In genomic region chr1:11749203-11749689, GRCh38 we compare ENCODE assay signal across 7 cellular contexts. TPM values are rescaled to one million over a fixed set of nuclear protein-coding genes. Genes with fewer than 3 reads are reported as not detected.
DNase-seq lines count a peak whose midpoint lies in the region; ATAC-seq and TF ChIP-seq lines count a peak whose summit lies in the region.
"Had no signal": no experiment of that assay in that cellular context is flagged by ENCODE, and none has a peak within 500 bp of the region (broad histone marks: within the 10 kb centered on the region; RNA-seq: fewer than 3 reads in every experiment).

No MANE protein-coding gene starts in this region.

- H3K56ac ChIP-seq in IMR-90 (ENCODE audit: extremely low read depth, insufficient read depth, low read length), result no peak overlapping the region

- no peak overlapping the region for H3K23ac ChIP-seq in IMR-90 (ENCODE audit: low read depth, low read length)

- CTCF ChIA-PET in IMR-90 (lab: Yijun Ruan, JAX), result no interaction called here
- CTCF ChIA-PET in activated CD8-positive, alpha-beta T cell treated with anti-CD3 and anti-CD28 coated beads, Interleukin-2, amount 10 ng/mL, durations not matched to agents 7 days and 5 days (lab: Charles Lee), result interaction anchor here (1.0 to 2.5 kb wide), 9 partner anchors 9 to 371 kb away, joined by 3 to 10 read pairs (median 4); partner anchors contain the start of gene FBXO6

- H3K14ac ChIP-seq in IMR-90 (replicated peaks; ENCODE audit: low read depth, low read length), result no peak overlapping the region

- H2AFZ ChIP-seq in IMR-90 (replicated peaks; ENCODE audit: low read length, poor library complexity), result no peak overlapping the region

- no peaks in the 10 kb centered on the region for H3K9me1 ChIP-seq in IMR-90 (ENCODE audit: insufficient read depth, low read length)

- TF ChIP-seq RAD21 in IMR-90 (IDR thresholded peaks at IDR 0.05; ENCODE audit: low read length), result no peak

- H2BK120ac ChIP-seq in IMR-90 (ENCODE audit: low read depth, low read length), result no peak overlapping the region

- H3K27ac ChIP-seq in IMR-90 (ENCODE audit: insufficient read depth, low read length) (no peak overlapping the region), thyroid gland (no peak overlapping the region)
- H3K27ac ChIP-seq: SK-N-MC had no signal

- no peak overlapping the region for H2BK20ac ChIP-seq in IMR-90 (ENCODE audit: low read depth, low read length)

- dilution Hi-C loops in IMR-90 (cut with HindIII; ENCODE audit: low sequenced_read_pairs, unreplicated experiment), result no loop called here

- POLR2A ChIA-PET in IMR-90 (lab: Charles Lee; ENCODE audit: unreplicated experiment), result no interaction called here
- POLR2A ChIA-PET in activated CD8-positive, alpha-beta T cell treated with anti-CD3 and anti-CD28 coated beads, Interleukin-2, amount 10 ng/mL, durations not matched to agents 7 days and 5 days (lab: Charles Lee), result interaction anchor here (0.6 to 1.3 kb wide), 2 partner anchors 85 to 313 kb away, joined by 3 to 4 read pairs; partner anchors contain the start of gene FBXO6

- peak; percentile 20; the same call in 1 of the 2 replicates for TF ChIP-seq CTCF in IMR-90 (conservative IDR thresholded peaks at IDR 0.05; ENCODE audit: low read depth, low read length)
- TF ChIP-seq CTCF in thyroid gland (IDR thresholded peaks at IDR 0.05), result peak in 2 of 6 experiments; percentile 26 to 33

- H4K5ac ChIP-seq in IMR-90 (ENCODE audit: low read depth, low read length), result no peak overlapping the region

- no peaks in the 10 kb centered on the region for H4K20me1 ChIP-seq in IMR-90 (ENCODE audit: insufficient read depth, low read length)

- peaks cover 27% of the 10 kb centered on the region for H3K36me3 ChIP-seq in IMR-90 (ENCODE audit: control insufficient read depth, insufficient read depth, low read length)
- H3K36me3 ChIP-seq in thyroid gland, result peaks cover 8 to 45% of the 10 kb centered on the region in 2 donors

- TF ChIP-seq POLR2A in IMR-90 (IDR thresholded peaks at IDR 0.05; ENCODE audit: low read depth, low read length) (no peak), thyroid gland (IDR thresholded peaks at IDR 0.05) (no peak)

- H2AK9ac ChIP-seq in IMR-90 (replicated peaks; ENCODE audit: low read depth, low read length, poor library complexity), result no peak overlapping the region

- H3K27me3 ChIP-seq in IMR-90 (ENCODE audit: control insufficient read depth, insufficient read depth, low read length) (no peaks in the 10 kb centered on the region), thyroid gland (no peaks in the 10 kb centered on the region)

- no peak overlapping the region for H2BK5ac ChIP-seq in IMR-90 (ENCODE audit: low read depth, low read length, poor library complexity, severe bottlenecking)

- DNase-seq in Caki2 (ENCODE audit: low read depth) (peak; percentile 46), IMR-90 (no peak), islet precursor cell (peak; percentile 76), amniotic stem cell (lab: John Stamatoyannopoulos, UW) (no peak), thyroid gland (no peak)
- peak; percentile 84 for DNase-seq in activated CD8-positive, alpha-beta T cell treated with anti-CD3 and anti-CD28 coated beads, Interleukin-2, amount 10 ng/mL, durations not matched to agents 7 days and 5 days

- H2AK5ac ChIP-seq in IMR-90 (ENCODE audit: low read depth, low read length), result no peak overlapping the region

- no peaks in the 10 kb centered on the region for H3K9me3 Mint-ChIP-seq in activated CD8-positive, alpha-beta T cell treated with anti-CD3 and anti-CD28 coated beads, Interleukin-2, amount 10 ng/mL, durations not matched to agents 7 days and 5 days (ENCODE audit: insufficient read depth)

- no peak overlapping the region for H3K4me2 ChIP-seq in IMR-90 (ENCODE audit: low read depth, low read length)

- no peak overlapping the region for H3K9ac ChIP-seq in IMR-90 (ENCODE audit: low read depth, low read length)

- peaks cover 46% of the 10 kb centered on the region for H3K36me3 Mint-ChIP-seq in activated CD8-positive, alpha-beta T cell treated with anti-CD3 and anti-CD28 coated beads, Interleukin-2, amount 10 ng/mL, durations not matched to agents 7 days and 5 days (ENCODE audit: low read depth)

- WGBS in IMR-90 (ENCODE audit: extremely low coverage in 2 of 2, insufficient read length in 1 of 2), 2 experiments, result no CpG with 5 or more reads among the region's 9 CpGs
- WGBS in thyroid gland, 2 donors, result 84 to 86% methylated on average over 8 to 9 of the region's 9 CpGs

- no peaks in the 10 kb centered on the region for H3K4me1 ChIP-seq in IMR-90 (ENCODE audit: control insufficient read depth, insufficient read depth, low read length)
- no peaks in the 10 kb centered on the region for H3K4me1 ChIP-seq in thyroid gland

- no peak overlapping the region for H3K18ac ChIP-seq in IMR-90 (ENCODE audit: low read depth, low read length)

- H4K8ac ChIP-seq in IMR-90 (ENCODE audit: low read depth in 2 of 2, low read length in 2 of 2), result no peak overlapping the region

- no peak overlapping the region for H4K91ac ChIP-seq in IMR-90 (ENCODE audit: insufficient read depth, low read depth, low read length)

- no peaks in the 10 kb centered on the region for H3K9me3 ChIP-seq in IMR-90 (ENCODE audit: control insufficient read depth, insufficient read depth, low read length)
- no peaks in the 10 kb centered on the region for H3K9me3 ChIP-seq in thyroid gland

- BruUV-seq in IMR-90 (replicated peaks; lab: Mats Ljungman, UMichigan), result no TSS peak

- intact Hi-C loops in IMR-90 (cut with micrococcal nuclease), result no loop called here
- intact Hi-C loops in thyroid gland (cut with DNase I), result no loop called here

- H2BK15ac ChIP-seq in IMR-90 (ENCODE audit: low read depth, low read length), result no peak overlapping the region

- H3K4me1 Mint-ChIP-seq in activated CD8-positive, alpha-beta T cell treated with anti-CD3 and anti-CD28 coated beads, Interleukin-2, amount 10 ng/mL, durations not matched to agents 7 days and 5 days (ENCODE audit: low read depth), result peaks cover 47% of the 10 kb centered on the region

- peak; percentile 59 for ATAC-seq in IMR-90 (ENCODE audit: low read depth)
- ATAC-seq in activated CD8-positive, alpha-beta T cell treated with anti-CD3 and anti-CD28 coated beads, Interleukin-2, amount 10 ng/mL, durations not matched to agents 7 days and 5 days, result peak; percentile 96

- H3K27ac Mint-ChIP-seq in activated CD8-positive, alpha-beta T cell treated with anti-CD3 and anti-CD28 coated beads, Interleukin-2, amount 10 ng/mL, durations not matched to agents 7 days and 5 days, result peak overlapping the region; percentile 88

- no peak overlapping the region for H3K4me3 ChIP-seq in IMR-90 (ENCODE audit: insufficient read depth, low read depth, low read length)
- H3K4me3 ChIP-seq in thyroid gland (replicated peaks in 1 of 3), result no peak overlapping the region
- H3K4me3 ChIP-seq: SK-N-MC had no signal

- peak overlapping the region; percentile 20 for H3K4me3 Mint-ChIP-seq in activated CD8-positive, alpha-beta T cell treated with anti-CD3 and anti-CD28 coated beads, Interleukin-2, amount 10 ng/mL, durations not matched to agents 7 days and 5 days

- no peaks in the 10 kb centered on the region for H3K27me3 Mint-ChIP-seq in activated CD8-positive, alpha-beta T cell treated with anti-CD3 and anti-CD28 coated beads, Interleukin-2, amount 10 ng/mL, durations not matched to agents 7 days and 5 days (ENCODE audit: low read depth)

- no peak overlapping the region for H3K4ac ChIP-seq in IMR-90 (ENCODE audit: low read depth, low read length)

- H3K79me1 ChIP-seq in IMR-90 (ENCODE audit: low read depth in 1 of 2, low read length in 2 of 2), result no peaks in the 10 kb centered on the region

- in situ Hi-C loops in Caki2 (cut with HindIII; ENCODE audit: low pct_unique_long_range_greater_than_20kb, low sequenced_read_pairs), result no loop called here
- in situ Hi-C loops in IMR-90 (cut with MboI; ENCODE audit: low sequenced_read_pairs), result no loop called here

RNA-seq across cellular contexts. Expression of gene C1orf167, which starts 12.7 kb away (rescaled TPM):
- total RNA-seq in Caki2 (2014; rRNA removed; shearing (Covaris generic); ENCODE audit: low replicate concordance), result 0.58 and 0.95 TPM in 2 replicates
- under 0.01 and 0.28 TPM in 2 replicates for total RNA-seq in IMR-90 (2012; rRNA removed)
- polyA plus RNA-seq in IMR-90 (2012; rRNA removed), result 0.15 and 0.27 TPM in 2 replicates
- polyA plus RNA-seq in IMR-90 (2012; cell fraction: cytosol; rRNA removed), result 0.10 and 0.42 TPM in 2 replicates
- 0.06 and 0.27 TPM in 2 replicates for polyA plus RNA-seq in IMR-90 (2012; cell fraction: nucleus; rRNA removed; ENCODE audit: low replicate concordance)
- total RNA-seq in activated CD8-positive, alpha-beta T cell treated with anti-CD3 and anti-CD28 coated beads, Interleukin-2, amount 10 ng/mL, durations not matched to agents 7 days and 5 days, result not detected
- 1 to 10 TPM in 1 of 4 donors, under 1 TPM in 1, not detected in 2; 0.22 to 6.3 TPM for total RNA-seq in thyroid gland

RNA-seq across cellular contexts. Expression of gene AGTRAP, which starts 13.3 kb away (rescaled TPM):
- total RNA-seq in Caki2 (2014; rRNA removed; shearing (Covaris generic); ENCODE audit: low replicate concordance), result 106 and 116 TPM in 2 replicates
- total RNA-seq in IMR-90 (2012; rRNA removed) (21.5 and 22.2 TPM in 2 replicates), thyroid gland (10 to 100 TPM; 35.6 to 72.4 (median 63.6) TPM)
- 57.7 and 64.3 TPM in 2 replicates for polyA plus RNA-seq in IMR-90 (2012; rRNA removed)
- polyA plus RNA-seq in IMR-90 (2012; cell fraction: cytosol; rRNA removed), result 32.7 and 80.8 TPM in 2 replicates
- polyA plus RNA-seq in IMR-90 (2012; cell fraction: nucleus; rRNA removed; ENCODE audit: low replicate concordance), result 42.2 and 63.8 TPM in 2 replicates
- 10 to 100 TPM; 82.5 to 84.2 TPM for total RNA-seq in activated CD8-positive, alpha-beta T cell treated with anti-CD3 and anti-CD28 coated beads, Interleukin-2, amount 10 ng/mL, durations not matched to agents 7 days and 5 days

RNA-seq across cellular contexts. Expression of gene MTHFR, which starts 56.5 kb away (rescaled TPM):
- 12.0 and 18.2 TPM in 2 replicates for total RNA-seq in Caki2 (2014; rRNA removed; shearing (Covaris generic); ENCODE audit: low replicate concordance)
- total RNA-seq in IMR-90 (2012; rRNA removed) (6.7 and 7.3 TPM in 2 replicates), thyroid gland (10 to 100 TPM; 52.8 to 96.9 (median 65.6) TPM)
- 6.7 and 7.4 TPM in 2 replicates for polyA plus RNA-seq in IMR-90 (2012; rRNA removed)
- polyA plus RNA-seq in IMR-90 (2012; cell fraction: cytosol; rRNA removed), result 3.5 and 5.5 TPM in 2 replicates
- polyA plus RNA-seq in IMR-90 (2012; cell fraction: nucleus; rRNA removed; ENCODE audit: low replicate concordance), result 16.7 and 23.0 TPM in 2 replicates
- total RNA-seq in activated CD8-positive, alpha-beta T cell treated with anti-CD3 and anti-CD28 coated beads, Interleukin-2, amount 10 ng/mL, durations not matched to agents 7 days and 5 days, result 10 to 100 TPM; 32.4 to 34.6 TPM

RNA-seq across cellular contexts. Expression of gene CLCN6, which starts 56.7 kb away (rescaled TPM):
- total RNA-seq in Caki2 (2014; rRNA removed; shearing (Covaris generic); ENCODE audit: low replicate concordance), result 5.6 and 7.4 TPM in 2 replicates
- 4.1 and 5.0 TPM in 2 replicates for total RNA-seq in IMR-90 (2012; rRNA removed)
- polyA plus RNA-seq in IMR-90 (2012; rRNA removed), result 9.7 and 10.6 TPM in 2 replicates
- polyA plus RNA-seq in IMR-90 (2012; cell fraction: cytosol; rRNA removed), result 3.5 and 5.0 TPM in 2 replicates
- polyA plus RNA-seq in IMR-90 (2012; cell fraction: nucleus; rRNA removed; ENCODE audit: low replicate concordance), result 42.7 and 54.8 TPM in 2 replicates
- 10 to 100 TPM; 19.7 to 20.9 TPM for total RNA-seq in activated CD8-positive, alpha-beta T cell treated with anti-CD3 and anti-CD28 coated beads, Interleukin-2, amount 10 ng/mL, durations not matched to agents 7 days and 5 days
- 10 to 100 TPM; 14.8 to 38.4 (median 16.9) TPM for total RNA-seq in thyroid gland

RNA-seq across cellular contexts. Expression of gene DRAXIN, which starts 57.7 kb away (rescaled TPM):
- not detected in 2 replicates for total RNA-seq in Caki2 (2014; rRNA removed; shearing (Covaris generic); ENCODE audit: low replicate concordance)
- total RNA-seq in IMR-90 (2012; rRNA removed) (under 0.01 TPM in 2 replicates), thyroid gland (not detected)
- polyA plus RNA-seq in IMR-90 (2012; rRNA removed), result 0.01 and 0.02 TPM in 2 replicates
- 0.02 TPM in 1 of 2 replicates, not detected in the other for polyA plus RNA-seq in IMR-90 (2012; cell fraction: cytosol; rRNA removed)
- 0.01 TPM in 1 of 2 replicates, not detected in the other for polyA plus RNA-seq in IMR-90 (2012; cell fraction: nucleus; rRNA removed; ENCODE audit: low replicate concordance)
- 1 to 10 TPM; 7.1 to 7.7 TPM for total RNA-seq in activated CD8-positive, alpha-beta T cell treated with anti-CD3 and anti-CD28 coated beads, Interleukin-2, amount 10 ng/mL, durations not matched to agents 7 days and 5 days

Comparison
In these comparisons a context has a peak if more than half of its experiments do, and no peak if none do; other contexts are left out.
1. DNase-seq: peak in Caki2 (single experiment), activated CD8-positive, alpha-beta T cell treated with anti-CD3 and anti-CD28 coated beads, Interleukin-2, amount 10 ng/mL, durations not matched to agents 7 days and 5 days (single experiment) and islet precursor cell (single experiment); none in IMR-90 (single experiment), amniotic stem cell (single experiment) and thyroid gland (0 of 2).